ENCODE assay signal across 9 cellular contexts in genomic region chr6:32975886-32976285, GRCh38. TPM values are rescaled to one million over a fixed set of nuclear protein-coding genes. Genes with fewer than 3 reads are reported as not detected.
A peak's percentile ranks its signal among the peaks of the same experiment; 100 is the strongest.
DNase-seq lines count a peak whose midpoint lies in the region; ATAC-seq, FAIRE-seq and TF ChIP-seq lines count a peak whose summit lies in the region.
"Had no signal": no experiment of that assay in that cellular context is flagged by ENCODE, and none has a peak within 500 bp of the region (broad histone marks: within the 10 kb centered on the region; RNA-seq: fewer than 3 reads in every experiment).

No MANE protein-coding gene starts in this region.

- peaks cover 4% of the 10 kb centered on the region for H3F3A ChIP-seq in neural cell (ENCODE audit: insufficient read depth, low read length, poor library complexity, severe bottlenecking)

- peaks cover 35% of the 10 kb centered on the region for H3K4me1 ChIP-seq in CD8-positive, alpha-beta T cell (ENCODE audit: insufficient read depth, low read length)
- no peaks in the 10 kb centered on the region for H3K4me1 ChIP-seq in foreskin keratinocyte

- H3K9me3 ChIP-seq in CD8-positive, alpha-beta T cell (ENCODE audit: low read length): no peaks in the 10 kb centered on the region
- no peaks in the 10 kb centered on the region for H3K9me3 ChIP-seq in neural cell (ENCODE audit: low read length)

- H3K27ac ChIP-seq in CD8-positive, alpha-beta T cell (ENCODE audit: low read depth, low read length): no peak overlapping the region
- no peak overlapping the region for H3K27ac ChIP-seq in coronary artery
- H3K27ac ChIP-seq in neural cell (ENCODE audit: low read length): no peak overlapping the region
- H3K27ac ChIP-seq in foreskin keratinocyte: no peak overlapping the region

- POLR2A ChIA-PET in CD8-positive, alpha-beta T cell (lab: Charles Lee): interaction anchor here (6.2 to 11.7 kb wide), 5 partner anchors 7 to 131 kb away, joined by 78 to 296 read pairs (median 124); partner anchors contain the start of genes HLA-DMA, PSMB8, PSMB9 and TAP1

- no peak for TF ChIP-seq CTCF in CD8-positive, alpha-beta T cell (IDR thresholded peaks at IDR 0.05)
- TF ChIP-seq CTCF in NB4 (IDR thresholded peaks at IDR 0.05; ENCODE audit: low read depth, low read length) (no peak), coronary artery (IDR thresholded peaks at IDR 0.05) (no peak), neural cell (IDR thresholded peaks at IDR 0.05; ENCODE audit: poor library complexity, severe bottlenecking) (no peak), D721Med (IDR thresholded peaks at IDR 0.05; ENCODE audit: insufficient read depth, missing control alignments) (no peak), foreskin keratinocyte (conservative IDR thresholded peaks at IDR 0.05) (no peak)

- CTCF ChIA-PET in CD8-positive, alpha-beta T cell (lab: Charles Lee): interaction anchor here (0.7 to 30.1 kb wide), 10 partner anchors 9 to 137 kb away, joined by 3 to 662 read pairs (median 8); partner anchors contain the start of genes HLA-DMA and TAP2

- H3K9ac ChIP-seq in neural cell (ENCODE audit: low read length): peak overlapping the region; percentile 95

- H3K27me3 Mint-ChIP-seq in CD8-positive, alpha-beta T cell (ENCODE audit: low read depth): no peaks in the 10 kb centered on the region

- no peak for ATAC-seq in CD8-positive, alpha-beta T cell
- ATAC-seq in foreskin keratinocyte (no peak), HG03159 (IDR thresholded peaks at IDR 0.05; ENCODE audit: unreplicated experiment) (no peak)

- H3K36me3 ChIP-seq in CD8-positive, alpha-beta T cell (ENCODE audit: insufficient read depth, low read length): peaks cover 66% of the 10 kb centered on the region
- H3K36me3 ChIP-seq in neural cell (ENCODE audit: insufficient read depth, low read length): peaks cover 24% of the 10 kb centered on the region

- no peak for TF ChIP-seq RAD21 in neural cell (conservative IDR thresholded peaks at IDR 0.05)

- peaks cover 52% of the 10 kb centered on the region for H3K4me1 Mint-ChIP-seq in CD8-positive, alpha-beta T cell (ENCODE audit: low read depth)

- DNase-seq in CD8-positive, alpha-beta T cell: no peak
- DNase-seq in NB4 (ENCODE audit: low read depth) (no peak), coronary artery (ENCODE audit: low spot score) (no peak), D721Med (ENCODE audit: insufficient read length, low spot score) (no peak), foreskin keratinocyte (no peak)
- no peak for DNase-seq in stimulated activated CD8-positive, alpha-beta memory T cell treated with anti-CD3 and anti-CD28 coated beads, Interleukin-4, amount 100 ng/mL, for 48 hours

- H4K20me1 ChIP-seq in neural cell (ENCODE audit: insufficient read depth): peaks cover 66% of the 10 kb centered on the region

- peaks cover 93% of the 10 kb centered on the region for H3K36me3 Mint-ChIP-seq in CD8-positive, alpha-beta T cell

- H3K9me2 ChIP-seq in neural cell (ENCODE audit: insufficient read depth, low read length): no peaks in the 10 kb centered on the region

- TF ChIP-seq POLR2A in NB4 (IDR thresholded peaks at IDR 0.05; ENCODE audit: extremely low read depth, insufficient read length): no peak

- no peak overlapping the region for H3K4me3 ChIP-seq in CD8-positive, alpha-beta T cell (ENCODE audit: low read depth, low read length)
- H3K4me3 ChIP-seq in NB4 (ENCODE audit: low read depth, low read length) (peak overlapping the region; percentile 99), coronary artery (peak overlapping the region; percentile 85), neural cell (ENCODE audit: low read length) (peak overlapping the region; percentile 97)

- H3K27me3 ChIP-seq in CD8-positive, alpha-beta T cell (ENCODE audit: insufficient read depth, low read length): no peaks in the 10 kb centered on the region
- no peaks in the 10 kb centered on the region for H3K27me3 ChIP-seq in neural cell (ENCODE audit: insufficient read depth, low read depth, low read length)
- no peaks in the 10 kb centered on the region for H3K27me3 ChIP-seq in foreskin keratinocyte

- no peaks in the 10 kb centered on the region for H3K9me3 Mint-ChIP-seq in CD8-positive, alpha-beta T cell

- peaks cover 72% of the 10 kb centered on the region for H3K79me2 ChIP-seq in neural cell (replicated peaks; ENCODE audit: insufficient read depth, low read length)

- TF ChIP-seq EP300 in neural cell (conservative IDR thresholded peaks at IDR 0.05; ENCODE audit: poor library complexity, severe bottlenecking): no peak

- peak overlapping the region; percentile 93 for H3K4me3 Mint-ChIP-seq in CD8-positive, alpha-beta T cell

- H3K4me2 ChIP-seq in neural cell (ENCODE audit: low read length): peak overlapping the region; percentile 90

- FAIRE-seq in D721Med (lab: Jason Lieb, UNC): no peak

- H2AFZ ChIP-seq in neural cell (ENCODE audit: low read depth, low read length): no peak overlapping the region

- intact Hi-C loops in CD8-positive, alpha-beta T cell (cut with DNase I, micrococcal nuclease): no loop called here

- peak overlapping the region; percentile 74 for H3K27ac Mint-ChIP-seq in CD8-positive, alpha-beta T cell

TF ChIP-seq in neural cell, 6 proteins besides CTCF, POLR2A, EP300 and RAD21:
- TF ChIP-seq SMC3 (conservative IDR thresholded peaks at IDR 0.05; ENCODE audit: poor library complexity): no peak
- TF ChIP-seq TAF1 (IDR thresholded peaks at IDR 0.05; ENCODE audit: low read depth): no peak
- TF ChIP-seq POLR2AphosphoS5 (IDR thresholded peaks at IDR 0.05): no peak
- no peak for TF ChIP-seq EZH2 (IDR thresholded peaks at IDR 0.05; ENCODE audit: borderline replicate concordance, insufficient read depth, low read length, poor library complexity, severe bottlenecking)
- TF ChIP-seq REST (IDR thresholded peaks at IDR 0.05; ENCODE audit: borderline replicate concordance): no peak
- no peak for TF ChIP-seq MXI1 (conservative IDR thresholded peaks at IDR 0.05; ENCODE audit: poor library complexity, severe bottlenecking)

RNA-seq across cellular contexts. Expression of gene BRD2, which starts 7.5 kb away (rescaled TPM):
- 100 to 1,000 TPM; 333 to 340 TPM for total RNA-seq in CD8-positive, alpha-beta T cell
- polyA plus RNA-seq in neural cell (102 and 107 TPM in 2 replicates), foreskin keratinocyte (77.9 and 79.2 TPM in 2 replicates)
- polyA minus RNA-seq in neural cell: 121 and 140 TPM in 2 replicates
- 134 and 136 TPM in 2 replicates for total RNA-seq in foreskin keratinocyte

RNA-seq across cellular contexts. Expression of gene HLA-DMA, which starts 23.0 kb away (rescaled TPM):
- 10 to 100 TPM; 25.9 to 32.3 TPM for total RNA-seq in CD8-positive, alpha-beta T cell
- polyA plus RNA-seq in neural cell (4.4 and 5.8 TPM in 2 replicates), foreskin keratinocyte (1.8 and 7.7 TPM in 2 replicates)
- 0.97 and 1.0 TPM in 2 replicates for polyA minus RNA-seq in neural cell
- total RNA-seq in foreskin keratinocyte: 1.3 and 4.4 TPM in 2 replicates

RNA-seq across cellular contexts. Expression of gene HLA-DOA, which starts 33.5 kb away (rescaled TPM):
- 10 to 100 TPM; 16.2 to 18.5 TPM for total RNA-seq in CD8-positive, alpha-beta T cell
- 0.07 TPM in 1 of 2 replicates, not detected in the other for polyA plus RNA-seq in neural cell
- polyA minus RNA-seq in neural cell: not detected in 2 replicates
- total RNA-seq in foreskin keratinocyte: not detected in 2 replicates
- polyA plus RNA-seq in foreskin keratinocyte: not detected in 2 replicates
- total RNA-seq: dermis microvascular lymphatic vessel endothelial cell had no signal

RNA-seq across cellular contexts. Expression of gene HLA-DMB, which starts 35.1 kb away (rescaled TPM):
- 1 to 10 TPM; 8.9 to 9.9 TPM for total RNA-seq in CD8-positive, alpha-beta T cell
- polyA plus RNA-seq in neural cell (2.9 and 4.5 TPM in 2 replicates), foreskin keratinocyte (0.90 TPM in 1 of 2 replicates, not detected in the other)
- 2.5 and 2.9 TPM in 2 replicates for polyA minus RNA-seq in neural cell
- total RNA-seq in foreskin keratinocyte: 0.92 TPM in 1 of 2 replicates, not detected in the other

Comparison
In these comparisons a context has a peak if more than half of its experiments do, and no peak if none do; other contexts are left out.
1. RNA of gene HLA-DOA, which starts 33.5 kb away (total RNA-seq): 16.2 to 18.5 TPM in CD8-positive, alpha-beta T cell; not detected in foreskin keratinocyte; every median in the first group is over 10 times any median in the second.